33 cellular contexts compared by ENCODE assay signal in genomic region chr9:90310523-90310879, GRCh38.
"Had no signal": no experiment of that assay in that cellular context is flagged by ENCODE, and none has a peak within 500 bp of the region (broad histone marks: within the 10 kb centered on the region; RNA-seq: fewer than 3 reads in every experiment).

No MANE protein-coding gene starts in this region.

- H3K4me1 Mint-ChIP-seq: activated CD4-positive, alpha-beta T cell treated with anti-CD3 and anti-CD28 coated beads, Interleukin-2, amount 10 ng/mL, durations not matched to agents 24 days and 14 days; activated naive CD8-positive, alpha-beta T cell treated with anti-CD3 and anti-CD28 coated beads for 36 hours; activated T-helper 17 cell treated with anti-CD3 and anti-CD28 coated beads, Interleukin-2, amount 50 U/mL, for 72 hours; IgD-negative memory B cell had no signal

- DNase-seq: activated CD4-positive, alpha-beta T cell treated with anti-CD3 and anti-CD28 coated beads, Interleukin-2, amount 10 ng/mL, durations not matched to agents 24 days and 14 days; activated CD4-positive, alpha-beta T cell treated with anti-CD3 and anti-CD28 coated beads, Interleukin-2, amount 50 U/mL, for 4 hours; activated CD4-positive, CD25-positive, alpha-beta regulatory T cell; activated CD8-positive, alpha-beta T cell treated with anti-CD3 and anti-CD28 coated beads for 36 hours; activated effector memory CD4-positive, alpha-beta T cell treated with anti-CD3 and anti-CD28 coated beads, Interleukin-2, amount 50 U/mL, for 16 hours; activated naive CD4-positive, alpha-beta T cell; activated naive CD4-positive, alpha-beta T cell treated with anti-CD3 and anti-CD28 coated beads, Interleukin-2, amount 50 U/mL, for 16 hours; activated naive CD8-positive, alpha-beta T cell treated with anti-CD3 and anti-CD28 coated beads for 36 hours; activated T-cell treated with anti-CD3 and anti-CD28 coated beads, Interleukin-2, amount 50 U/mL, for 1 hour; activated T-cell treated with anti-CD3 and anti-CD28 coated beads, Interleukin-2, amount 50 U/mL, for 72 hours; amniotic stem cell; aorta; brain microvascular endothelial cell; central memory CD4-positive, alpha-beta T cell; KBM-7; MM.1S; NCI-H1105; NCI-H1417 treated with DMSO at 0.1 percent for 48 hours; NCI-H187 treated with DMSO at 0.1 percent for 48 hours; NCI-H2081; NCI-H2171 treated with DMSO at 0.1 percent for 48 hours; NCI-H2227 treated with DMSO at 0.1 percent for 48 hours; NCI-H446; Peyer's patch; RPMI8226; SIG-M5; SW 1271; T-helper 1 cell; T-helper 2 cell; T-helper 9 cell; WERI-Rb-1 had no signal

- H3K36me3 ChIP-seq: brain microvascular endothelial cell, Peyer's patch, WERI-Rb-1 had no signal

- H3K27me3 ChIP-seq: brain microvascular endothelial cell, Peyer's patch had no signal

- ATAC-seq: activated CD8-positive, alpha-beta T cell treated with anti-CD3 and anti-CD28 coated beads for 36 hours; activated T-cell treated with anti-CD3 and anti-CD28 coated beads, Interleukin-2, amount 50 U/mL, for 72 hours; activated T-helper 17 cell treated with anti-CD3 and anti-CD28 coated beads, Interleukin-2, amount 50 U/mL, for 72 hours had no signal

- H3K9me3 Mint-ChIP-seq: activated CD4-positive, alpha-beta T cell treated with anti-CD3 and anti-CD28 coated beads, Interleukin-2, amount 10 ng/mL, durations not matched to agents 24 days and 14 days; activated CD8-positive, alpha-beta T cell treated with anti-CD3 and anti-CD28 coated beads for 36 hours; activated naive CD8-positive, alpha-beta T cell treated with anti-CD3 and anti-CD28 coated beads for 36 hours; activated T-cell treated with anti-CD3 and anti-CD28 coated beads, Interleukin-2, amount 50 U/mL, for 72 hours; activated T-helper 17 cell treated with anti-CD3 and anti-CD28 coated beads, Interleukin-2, amount 50 U/mL, for 72 hours had no signal

- H3K36me3 Mint-ChIP-seq: activated naive CD8-positive, alpha-beta T cell treated with anti-CD3 and anti-CD28 coated beads for 36 hours; IgD-negative memory B cell had no signal

- H3K27ac ChIP-seq: brain microvascular endothelial cell, WERI-Rb-1 had no signal

- H3K4me3 Mint-ChIP-seq: activated CD4-positive, alpha-beta T cell treated with anti-CD3 and anti-CD28 coated beads, Interleukin-2, amount 10 ng/mL, durations not matched to agents 24 days and 14 days; activated CD8-positive, alpha-beta T cell treated with anti-CD3 and anti-CD28 coated beads for 36 hours; activated naive CD8-positive, alpha-beta T cell treated with anti-CD3 and anti-CD28 coated beads for 36 hours; activated T-cell treated with anti-CD3 and anti-CD28 coated beads, Interleukin-2, amount 50 U/mL, for 72 hours; activated T-helper 17 cell treated with anti-CD3 and anti-CD28 coated beads, Interleukin-2, amount 50 U/mL, for 72 hours; IgD-negative memory B cell had no signal

- H3K9me3 ChIP-seq: Peyer's patch had no signal

- H3K27ac Mint-ChIP-seq: activated CD4-positive, alpha-beta T cell treated with anti-CD3 and anti-CD28 coated beads, Interleukin-2, amount 10 ng/mL, durations not matched to agents 24 days and 14 days; activated CD8-positive, alpha-beta T cell treated with anti-CD3 and anti-CD28 coated beads for 36 hours; activated naive CD8-positive, alpha-beta T cell treated with anti-CD3 and anti-CD28 coated beads for 36 hours; activated T-cell treated with anti-CD3 and anti-CD28 coated beads, Interleukin-2, amount 50 U/mL, for 72 hours; activated T-helper 17 cell treated with anti-CD3 and anti-CD28 coated beads, Interleukin-2, amount 50 U/mL, for 72 hours; IgD-negative memory B cell had no signal
